ENCODE assay signal across 14 cellular contexts in genomic region chr11:67282876-67283371, GRCh38. TPM values are rescaled to one million over a fixed set of nuclear protein-coding genes. Genes with fewer than 3 reads are reported as not detected.
DNase-seq lines count a peak whose midpoint lies in the region; ATAC-seq and TF ChIP-seq lines count a peak whose summit lies in the region.
"Had no signal": no experiment of that assay in that cellular context is flagged by ENCODE, and none has a peak within 500 bp of the region (broad histone marks: within the 10 kb centered on the region; RNA-seq: fewer than 3 reads in every experiment).

No MANE protein-coding gene starts in this region.

- 93% methylated on average over 4 of the region's 11 CpGs for WGBS in esophagus muscularis mucosa
- WGBS in psoas muscle, 3 donors: 90 to 95% (median 92%) methylated on average over 11 of the region's 11 CpGs

- no peak overlapping the region for H3K27ac ChIP-seq in CD8-positive, alpha-beta memory T cell (ENCODE audit: low read depth, low read length)
- H3K27ac ChIP-seq in esophagus muscularis mucosa (replicated peaks in 1 of 4) (peak overlapping the region; percentile 18 to 53 (median 39)), psoas muscle (no peak overlapping the region)

- intact Hi-C loops in esophagus muscularis mucosa (cut with DNase I) (no loop called here), psoas muscle (cut with DNase I) (no loop called here)

- no peak overlapping the region for H3K4me3 ChIP-seq in CD8-positive, alpha-beta memory T cell (ENCODE audit: low read length)
- no peak overlapping the region for H3K4me3 ChIP-seq in esophagus muscularis mucosa
- H3K4me3 ChIP-seq in psoas muscle: no peak overlapping the region
- H3K4me3 ChIP-seq: gastrocnemius medialis had no signal

- H3K27ac Mint-ChIP-seq in CD8-positive, alpha-beta memory T cell: peak overlapping the region in 6 of 8 donors; percentile 63 to 97 (median 80)
- peak overlapping the region; percentile 55 for H3K27ac Mint-ChIP-seq in T-helper 1 cell treated with Interleukin-12 subunit alpha and Interleukin-12 subunit beta and Interleukin-4 antibody, amounts not matched to agents 30 μg/mL and 1 μg/mL, for 36 hours
- H3K27ac Mint-ChIP-seq in glutamatergic neuron (ENCODE audit: unreplicated experiment): no peak overlapping the region
- H3K27ac Mint-ChIP-seq: activated T-cell treated with anti-CD3 and anti-CD28 coated beads, Interleukin-2, amount 50 U/mL, for 72 hours had no signal

- CTCF ChIA-PET in CD8-positive, alpha-beta memory T cell (lab: Charles Lee): interaction anchor here (0.7 to 2.3 kb wide), 6 partner anchors 11 to 69 kb away, joined by 3 to 12 read pairs (median 3); no protein-coding TSS in a partner anchor

- H3K9me3 ChIP-seq in CD8-positive, alpha-beta memory T cell (ENCODE audit: low read length): no peaks in the 10 kb centered on the region
- H3K9me3 ChIP-seq in esophagus muscularis mucosa (no peaks in the 10 kb centered on the region), psoas muscle (no peaks in the 10 kb centered on the region)
- H3K9me3 ChIP-seq: gastrocnemius medialis had no signal

- peak in 1 of 5 donors; percentile 40 for DNase-seq in CD8-positive, alpha-beta memory T cell
- DNase-seq in esophagus muscularis mucosa (ENCODE audit: extremely low spot score): no peak
- peak; percentile 13 to 52 for DNase-seq in psoas muscle
- no peak for DNase-seq in 8988T
- DNase-seq in glutamatergic neuron: no peak
- DNase-seq in activated CD8-positive, alpha-beta memory T cell treated with anti-CD3 and anti-CD28 coated beads for 24 hours: no peak
- DNase-seq: activated CD4-positive, CD25-positive, alpha-beta regulatory T cell; gastrocnemius medialis; NCI-H1417; NCI-H446 treated with DMSO at 0.1 percent for 48 hours; stimulated activated naive CD4-positive, alpha-beta T cell treated with Interleukin-2 at 50 U/mL for 16 hours had no signal

- TF ChIP-seq CTCF in esophagus muscularis mucosa (IDR thresholded peaks at IDR 0.05): no peak
- TF ChIP-seq CTCF in psoas muscle (IDR thresholded peaks at IDR 0.05): no peak
- TF ChIP-seq CTCF in glutamatergic neuron (IDR thresholded peaks at IDR 0.05; ENCODE audit: partially characterized antibody, unreplicated experiment): no peak

- ATAC-seq in psoas muscle (no peak), HG03469 (IDR thresholded peaks at IDR 0.05; ENCODE audit: unreplicated experiment) (no peak)
- ATAC-seq: activated T-cell treated with anti-CD3 and anti-CD28 coated beads, Interleukin-2, amount 50 U/mL, for 72 hours had no signal

- H3K4me1 ChIP-seq in CD8-positive, alpha-beta memory T cell (ENCODE audit: insufficient read depth, low read length): peaks cover 74% of the 10 kb centered on the region
- H3K4me1 ChIP-seq in esophagus muscularis mucosa (peaks cover 27 to 81% (median 53%) of the 10 kb centered on the region in 4 donors), psoas muscle (peaks cover 13% of the 10 kb centered on the region)

- no peaks in the 10 kb centered on the region for H3K9me3 Mint-ChIP-seq in CD8-positive, alpha-beta memory T cell
- H3K9me3 Mint-ChIP-seq in T-helper 1 cell treated with Interleukin-12 subunit alpha and Interleukin-12 subunit beta and Interleukin-4 antibody, amounts not matched to agents 30 μg/mL and 1 μg/mL, for 36 hours: no peaks in the 10 kb centered on the region
- H3K9me3 Mint-ChIP-seq in glutamatergic neuron (ENCODE audit: unreplicated experiment): peaks cover 6% of the 10 kb centered on the region
- H3K9me3 Mint-ChIP-seq: activated T-cell treated with anti-CD3 and anti-CD28 coated beads, Interleukin-2, amount 50 U/mL, for 72 hours had no signal

- no peak overlapping the region for H3K4me3 Mint-ChIP-seq in CD8-positive, alpha-beta memory T cell
- no peak overlapping the region for H3K4me3 Mint-ChIP-seq in T-helper 1 cell treated with Interleukin-12 subunit alpha and Interleukin-12 subunit beta and Interleukin-4 antibody, amounts not matched to agents 30 μg/mL and 1 μg/mL, for 36 hours
- no peak overlapping the region for H3K4me3 Mint-ChIP-seq in glutamatergic neuron (ENCODE audit: unreplicated experiment)
- H3K4me3 Mint-ChIP-seq: activated T-cell treated with anti-CD3 and anti-CD28 coated beads, Interleukin-2, amount 50 U/mL, for 72 hours had no signal

- H3K36me3 ChIP-seq in CD8-positive, alpha-beta memory T cell (ENCODE audit: insufficient read depth, low read length): peaks cover 72% of the 10 kb centered on the region
- H3K36me3 ChIP-seq in esophagus muscularis mucosa: peaks cover 65 to 87% (median 82%) of the 10 kb centered on the region in 4 donors
- H3K36me3 ChIP-seq in psoas muscle (ENCODE audit: insufficient read depth in 1 of 2, low read depth in 1 of 2): peaks cover 3 to 88% of the 10 kb centered on the region in 2 donors

- peaks cover 0 to 82% (median 6%) of the 10 kb centered on the region in 3 donors for H3K36me3 Mint-ChIP-seq in CD8-positive, alpha-beta memory T cell
- H3K36me3 Mint-ChIP-seq in T-helper 1 cell treated with Interleukin-12 subunit alpha and Interleukin-12 subunit beta and Interleukin-4 antibody, amounts not matched to agents 30 μg/mL and 1 μg/mL, for 36 hours (ENCODE audit: low read depth): peaks cover 39% of the 10 kb centered on the region
- no peaks in the 10 kb centered on the region for H3K36me3 Mint-ChIP-seq in glutamatergic neuron (ENCODE audit: unreplicated experiment)

- TF ChIP-seq POLR2A in esophagus muscularis mucosa (IDR thresholded peaks at IDR 0.05; ENCODE audit: low read depth): no peak

- no peaks in the 10 kb centered on the region for H3K27me3 Mint-ChIP-seq in CD8-positive, alpha-beta memory T cell
- no peaks in the 10 kb centered on the region for H3K27me3 Mint-ChIP-seq in T-helper 1 cell treated with Interleukin-12 subunit alpha and Interleukin-12 subunit beta and Interleukin-4 antibody, amounts not matched to agents 30 μg/mL and 1 μg/mL, for 36 hours (ENCODE audit: low read depth)
- H3K27me3 Mint-ChIP-seq in glutamatergic neuron (ENCODE audit: unreplicated experiment): peaks cover 10% of the 10 kb centered on the region

- no peak for TF ChIP-seq EP300 in esophagus muscularis mucosa (IDR thresholded peaks at IDR 0.05)

- H3K27me3 ChIP-seq in CD8-positive, alpha-beta memory T cell (ENCODE audit: insufficient read depth, low read length, poor library complexity, severe bottlenecking): no peaks in the 10 kb centered on the region
- no peaks in the 10 kb centered on the region for H3K27me3 ChIP-seq in esophagus muscularis mucosa
- H3K27me3 ChIP-seq in psoas muscle (ENCODE audit: insufficient read depth in 3 of 3, low read length in 2 of 3): no peaks in the 10 kb centered on the region
- H3K27me3 ChIP-seq: gastrocnemius medialis had no signal

- POLR2A ChIA-PET in CD8-positive, alpha-beta memory T cell (lab: Charles Lee): interaction anchor here (1.1 to 15.0 kb wide), 2 partner anchors 10 kb away, joined by 3 to 283 read pairs; partner anchors contain the start of gene GRK2

- H3K4me1 Mint-ChIP-seq in CD8-positive, alpha-beta memory T cell: peaks cover 40 to 62% (median 40%) of the 10 kb centered on the region in 3 donors
- peaks cover 38% of the 10 kb centered on the region for H3K4me1 Mint-ChIP-seq in T-helper 1 cell treated with Interleukin-12 subunit alpha and Interleukin-12 subunit beta and Interleukin-4 antibody, amounts not matched to agents 30 μg/mL and 1 μg/mL, for 36 hours (ENCODE audit: low read depth)
- peaks cover 6% of the 10 kb centered on the region for H3K4me1 Mint-ChIP-seq in glutamatergic neuron (ENCODE audit: low read depth, unreplicated experiment)

RNA-seq across cellular contexts. Expression of gene ANKRD13D, which starts 6.2 kb away (rescaled TPM):
- 10 to 100 TPM; 84.9 to 90.1 TPM for total RNA-seq in CD8-positive, alpha-beta memory T cell
- polyA plus RNA-seq in CD8-positive, alpha-beta memory T cell: 23.9 TPM
- 10 to 100 TPM; 27.7 to 53.0 (median 39.5) TPM for total RNA-seq in esophagus muscularis mucosa
- total RNA-seq in psoas muscle: 1 to 10 TPM; 4.1 to 8.6 (median 7.8) TPM
- polyA plus RNA-seq in psoas muscle: 1 to 10 TPM; 4.6 to 7.0 (median 5.9) TPM
- total RNA-seq in glutamatergic neuron (ENCODE audit: unreplicated experiment): 109 TPM

RNA-seq across cellular contexts. Expression of gene GRK2, which starts 16.7 kb away (rescaled TPM):
- 100 to 1,000 TPM; 237 to 246 TPM for total RNA-seq in CD8-positive, alpha-beta memory T cell
- 69.9 TPM for polyA plus RNA-seq in CD8-positive, alpha-beta memory T cell
- total RNA-seq in esophagus muscularis mucosa: 10 to 100 TPM; 46.9 to 68.8 (median 59.5) TPM
- 10 to 100 TPM; 41.7 to 46.8 (median 46.1) TPM for total RNA-seq in psoas muscle
- polyA plus RNA-seq in psoas muscle: 10 to 100 TPM; 37.3 to 56.8 (median 46.2) TPM
- total RNA-seq in glutamatergic neuron (ENCODE audit: unreplicated experiment): 52.2 TPM

RNA-seq across cellular contexts. Expression of gene SSH3, which starts 20.4 kb away (rescaled TPM):
- total RNA-seq in CD8-positive, alpha-beta memory T cell: 10 to 100 TPM in 1 of 2 experiments, 1 to 10 TPM in 1; 8.4 to 10.6 TPM
- 3.5 TPM for polyA plus RNA-seq in CD8-positive, alpha-beta memory T cell
- 10 to 100 TPM; 28.2 to 51.5 (median 44.0) TPM for total RNA-seq in esophagus muscularis mucosa
- total RNA-seq in psoas muscle: 10 to 100 TPM in 1 of 4 donors, 1 to 10 TPM in 3; 3.7 to 10.1 (median 6.9) TPM
- polyA plus RNA-seq in psoas muscle: 1 to 10 TPM; 3.0 to 5.0 (median 4.2) TPM
- total RNA-seq in glutamatergic neuron (ENCODE audit: unreplicated experiment): 8.3 TPM

Comparison
In these comparisons a context has a peak if more than half of its experiments do, and no peak if none do; other contexts are left out.
1. DNase-seq: peak in psoas muscle (2 of 2); none in esophagus muscularis mucosa (single experiment), 8988T (single experiment), glutamatergic neuron (single experiment) and activated CD8-positive, alpha-beta memory T cell treated with anti-CD3 and anti-CD28 coated beads for 24 hours (single experiment).
2. H3K27ac ChIP-seq: peak in esophagus muscularis mucosa (4 of 4); none in CD8-positive, alpha-beta memory T cell (single experiment) and psoas muscle (single experiment).